ENCODE assay signal across 10 cellular contexts in the genomic region with DNA sequence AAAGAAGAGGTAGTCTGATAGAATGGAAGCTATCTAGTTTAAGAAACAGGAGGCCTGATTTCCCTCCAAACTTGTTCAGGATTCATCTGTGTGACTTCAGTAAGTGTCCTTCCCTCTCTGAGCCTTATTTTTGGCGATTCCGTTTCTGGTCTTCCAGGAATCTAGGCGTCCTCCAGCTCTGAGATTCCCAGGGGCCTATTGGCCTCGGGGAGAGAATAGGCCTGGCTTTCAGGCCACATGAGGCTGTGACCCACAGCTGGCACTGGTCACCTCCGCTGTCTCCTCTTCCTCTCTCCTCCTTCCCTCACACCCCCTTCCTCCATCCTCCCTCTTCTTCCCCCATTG.
DNase-seq lines count a peak whose midpoint lies in the region; ATAC-seq, FAIRE-seq and TF ChIP-seq lines count a peak whose summit lies in the region.
"Had no signal": no experiment of that assay in that cellular context is flagged by ENCODE, and none has a peak within 500 bp of the region (broad histone marks: within the 10 kb centered on the region; RNA-seq: fewer than 3 reads in every experiment).

No MANE protein-coding gene starts in this region.

- H3K9me3 ChIP-seq in HAP-1 (no peaks in the 10 kb centered on the region; the same call in 1 of the 2 replicates), astrocyte (ENCODE audit: insufficient read depth, low read depth, low read length) (peaks cover 8% of the 10 kb centered on the region), WERI-Rb-1 (ENCODE audit: severe bottlenecking) (peaks cover 14% of the 10 kb centered on the region)

- no peak overlapping the region for H3K27ac ChIP-seq in astrocyte (ENCODE audit: low read depth, low read length)
- peak overlapping the region in 2 of 21 experiments; percentile 35 to 77 for H3K27ac ChIP-seq in skin epidermis
- no peak overlapping the region for H3K27ac ChIP-seq in WERI-Rb-1
- H3K27ac ChIP-seq: HL-60 had no signal

- H2AFZ ChIP-seq in astrocyte (ENCODE audit: low read depth, low read length): peak overlapping the region; percentile 75

- peak overlapping the region; percentile 55 for H3K9ac ChIP-seq in astrocyte (ENCODE audit: low read length)

- in situ Hi-C loops in HAP-1 (cut with MboI; ENCODE audit: low sequenced_read_pairs): no loop called here

- H3K36me3 ChIP-seq in HAP-1 (replicated peaks): no peaks in the 10 kb centered on the region
- H3K36me3 ChIP-seq in astrocyte (ENCODE audit: insufficient read depth, low read length): no peaks in the 10 kb centered on the region
- no peaks in the 10 kb centered on the region for H3K36me3 ChIP-seq in WERI-Rb-1

- H3K4me1 Mint-ChIP-seq in astrocyte (ENCODE audit: low read depth, unreplicated experiment) (peaks cover 2% of the 10 kb centered on the region), immature natural killer cell (peaks cover 14 to 16% of the 10 kb centered on the region in 2 donors)

- DNase-seq in HAP-1 (ENCODE audit: low spot score in 2 of 2) (no peak), astrocyte (ENCODE audit: low read depth) (no peak), immature natural killer cell (no peak), SIG-M5 treated with dmso at 0.1 percent for 504 hours (lab: John Stamatoyannopoulos, UW; ENCODE audit: unreplicated experiment) (no peak), SHP77 treated with DMSO at 0.1 percent for 48 hours (lab: John Stamatoyannopoulos, UW) (no peak), WERI-Rb-1 (no peak)
- DNase-seq: GF-D8 had no signal

- peaks cover 26% of the 10 kb centered on the region for H3K27me3 Mint-ChIP-seq in astrocyte (ENCODE audit: low read depth, unreplicated experiment)
- H3K27me3 Mint-ChIP-seq in immature natural killer cell (ENCODE audit: low read depth in 3 of 3): peaks cover 2 to 10% (median 7%) of the 10 kb centered on the region in 3 donors

- H4K20me1 ChIP-seq in astrocyte (ENCODE audit: insufficient read depth, low read length): no peaks in the 10 kb centered on the region

- H3K27ac Mint-ChIP-seq in astrocyte (ENCODE audit: unreplicated experiment): no peak overlapping the region
- no peak overlapping the region for H3K27ac Mint-ChIP-seq in immature natural killer cell

- peak overlapping the region; percentile 88 for H3K4me2 ChIP-seq in astrocyte (ENCODE audit: low read length)

- peak overlapping the region; percentile 73 for H3K4me3 Mint-ChIP-seq in astrocyte (ENCODE audit: unreplicated experiment)
- peak overlapping the region in 4 of 5 donors; percentile 44 to 83 (median 68) for H3K4me3 Mint-ChIP-seq in immature natural killer cell

- H3K79me2 ChIP-seq in astrocyte (ENCODE audit: insufficient read depth, low read length): no peaks in the 10 kb centered on the region

- no peak for FAIRE-seq in astrocyte (lab: Jason Lieb, UNC)

- ATAC-seq in GM18907 (IDR thresholded peaks at IDR 0.05; ENCODE audit: unreplicated experiment): no peak

- H3K4me3 ChIP-seq in HAP-1 (peak overlapping the region; percentile 13), astrocyte (ENCODE audit: insufficient read depth, low read depth, low read length) (peak overlapping the region; percentile 57), skin epidermis (peak overlapping the region in 6 of 7 experiments; percentile 7 to 34 (median 16)), WERI-Rb-1 (ENCODE audit: low read depth, low read length) (no peak overlapping the region)

- H3K27me3 ChIP-seq in HAP-1 (ENCODE audit: low read depth) (0 out of 2 replicates have a peak, but pooled peaks cover 2% of the 10 kb centered on the region), astrocyte (ENCODE audit: insufficient read depth, low read length) (peaks cover 8% of the 10 kb centered on the region), WERI-Rb-1 (ENCODE audit: insufficient read depth, low read depth, severe bottlenecking) (peaks cover 52% of the 10 kb centered on the region)

- TF ChIP-seq CTCF in astrocyte (IDR thresholded peaks at IDR 0.05; ENCODE audit: insufficient read depth, low read depth, low read length): no peak
- no peak for TF ChIP-seq CTCF in WERI-Rb-1 (IDR thresholded peaks at IDR 0.05; ENCODE audit: low read depth, low read length)

- H3K4me1 ChIP-seq in HAP-1: no peaks in the 10 kb centered on the region
- peaks cover 6% of the 10 kb centered on the region for H3K4me1 ChIP-seq in astrocyte (ENCODE audit: insufficient read depth, low read length)

- H3K36me3 Mint-ChIP-seq in astrocyte (ENCODE audit: low read depth, unreplicated experiment) (no peaks in the 10 kb centered on the region), immature natural killer cell (peaks cover 0 to 6% (median 0%) of the 10 kb centered on the region in 3 donors)

- H3K9me3 Mint-ChIP-seq in astrocyte (ENCODE audit: unreplicated experiment): peaks cover 4% of the 10 kb centered on the region
- H3K9me3 Mint-ChIP-seq in immature natural killer cell: peaks cover 2 to 19% (median 9%) of the 10 kb centered on the region in 6 donors
